In the genomic region with DNA sequence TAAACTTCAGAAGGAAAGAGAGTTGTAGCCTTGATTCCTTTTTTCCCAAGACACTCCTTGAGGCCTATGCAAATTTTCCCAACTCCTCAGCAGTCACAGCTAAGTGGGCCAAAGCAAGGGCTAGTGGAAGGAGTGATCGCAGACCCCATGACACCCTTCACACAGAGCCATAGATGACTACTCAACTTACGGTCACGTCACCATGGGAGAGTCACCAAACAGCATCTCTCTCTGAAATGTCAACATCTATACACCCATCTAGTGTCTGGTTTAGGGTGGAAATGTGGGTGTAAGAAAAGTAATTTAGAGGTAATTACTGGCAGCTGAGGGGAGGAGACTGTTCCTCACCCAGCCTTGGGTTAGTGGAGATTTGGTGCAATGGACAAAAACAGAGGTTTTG, we compare ENCODE assay signal across 1 cellular context. TPM values are rescaled to one million over a fixed set of nuclear protein-coding genes. Genes with fewer than 3 reads are reported as not detected.
"Had no signal": no experiment of that assay in that cellular context is flagged by ENCODE, and none has a peak within 500 bp of the region (broad histone marks: within the 10 kb centered on the region; RNA-seq: fewer than 3 reads in every experiment).

No MANE protein-coding gene starts in this region.

RNA-seq across cellular contexts. Expression of a gene that starts 39.6 kb away (rescaled TPM):
- total RNA-seq: H4 had no signal
